In the genomic region with DNA sequence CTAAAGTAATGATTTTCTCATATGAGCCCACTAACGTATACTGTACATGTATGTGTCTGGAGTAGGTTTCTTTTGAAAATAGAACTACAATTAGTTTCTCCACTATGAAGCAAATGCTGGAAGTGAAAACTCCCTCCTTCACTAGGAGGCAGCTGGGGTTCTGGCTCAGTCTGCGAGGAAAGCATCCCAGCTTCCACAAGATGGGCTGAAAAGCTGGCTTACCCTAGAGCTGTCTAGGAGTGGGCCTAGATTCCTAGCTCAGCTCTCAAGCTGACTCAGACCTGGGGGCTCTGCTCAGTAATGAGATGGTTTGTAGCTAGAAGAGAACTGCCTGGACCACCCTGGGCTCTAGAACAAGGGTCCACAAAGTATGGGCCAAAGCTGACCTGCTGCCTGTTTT, we compare ENCODE assay signal across 21 cellular contexts.
"Had no signal": no experiment of that assay in that cellular context is flagged by ENCODE, and none has a peak within 500 bp of the region (broad histone marks: within the 10 kb centered on the region; RNA-seq: fewer than 3 reads in every experiment).

No MANE protein-coding gene starts in this region.

- H3K36me3 ChIP-seq: colonic mucosa, lower lobe of right lung, prostate gland, tibial nerve had no signal

- DNase-seq: colonic mucosa; effector memory CD4-positive, alpha-beta T cell; head of caudate nucleus; kidney; lower lobe of right lung; naive thymus-derived CD8-positive, alpha-beta T cell; nephron progenitor cell; nucleus accumbens; right cardiac atrium; spleen; stimulated activated CD4-positive, alpha-beta T cell treated with anti-CD3 and anti-CD28 coated beads, Interleukin-4, amount 100 ng/mL, for 4 hours; stimulated activated naive B cell treated with anti-CD40 and anti-IgM and Interleukin-4, amounts not matched to agents 10 μg/mL and 1 μg/mL and 100 μg/mL, for 72 hours; upper lobe of left lung had no signal

- H3K9me3 Mint-ChIP-seq: dendritic cell treated with granulocyte-macrophage colony-stimulating factor and Interleukin-4, amounts not matched to agents 40 ng/mL and 50 ng/mL, for 4 days; naive thymus-derived CD8-positive, alpha-beta T cell; nephron progenitor cell; stimulated activated naive B cell treated with anti-CD40 and anti-IgM and Interleukin-4, amounts not matched to agents 10 μg/mL and 1 μg/mL and 100 μg/mL, for 72 hours; stimulated activated naive CD8-positive, alpha-beta T cell treated with anti-CD3 and anti-CD28 coated beads, Interleukin-15, Interleukin-2, amounts not matched to agents 100 ng/mL and 50 ng/mL, for 24 hours had no signal

- H3K4me3 ChIP-seq: colonic mucosa, hepatocyte, lower lobe of right lung, prostate gland, skin epidermis, spleen, thoracic aorta, tibial nerve, upper lobe of left lung had no signal

- H3K4me1 ChIP-seq: prostate gland had no signal

- H3K9me3 ChIP-seq: colonic mucosa, lower lobe of right lung, prostate gland, spleen, thoracic aorta, tibial nerve, upper lobe of left lung had no signal

- H3K36me3 Mint-ChIP-seq: naive thymus-derived CD8-positive, alpha-beta T cell had no signal

- H3K27ac Mint-ChIP-seq: dendritic cell treated with granulocyte-macrophage colony-stimulating factor and Interleukin-4, amounts not matched to agents 40 ng/mL and 50 ng/mL, for 4 days; naive thymus-derived CD8-positive, alpha-beta T cell; nephron progenitor cell; stimulated activated naive B cell treated with anti-CD40 and anti-IgM and Interleukin-4, amounts not matched to agents 10 μg/mL and 1 μg/mL and 100 μg/mL, for 72 hours; stimulated activated naive CD8-positive, alpha-beta T cell treated with anti-CD3 and anti-CD28 coated beads, Interleukin-15, Interleukin-2, amounts not matched to agents 100 ng/mL and 50 ng/mL, for 24 hours had no signal

- ATAC-seq: left lobe of liver; lower lobe of right lung; stimulated activated naive B cell treated with anti-CD40 and anti-IgM and Interleukin-4, amounts not matched to agents 10 μg/mL and 1 μg/mL and 100 μg/mL, for 72 hours had no signal

- H3K4me3 Mint-ChIP-seq: dendritic cell treated with granulocyte-macrophage colony-stimulating factor and Interleukin-4, amounts not matched to agents 40 ng/mL and 50 ng/mL, for 4 days; naive thymus-derived CD8-positive, alpha-beta T cell; nephron progenitor cell; stimulated activated naive B cell treated with anti-CD40 and anti-IgM and Interleukin-4, amounts not matched to agents 10 μg/mL and 1 μg/mL and 100 μg/mL, for 72 hours; stimulated activated naive CD8-positive, alpha-beta T cell treated with anti-CD3 and anti-CD28 coated beads, Interleukin-15, Interleukin-2, amounts not matched to agents 100 ng/mL and 50 ng/mL, for 24 hours had no signal

- H3K27ac ChIP-seq: colonic mucosa, hepatocyte, lower lobe of right lung, prostate gland, skin epidermis, tibial nerve, upper lobe of left lung had no signal

- H3K27me3 ChIP-seq: colonic mucosa, hepatocyte, spleen, tibial nerve, upper lobe of left lung had no signal
